13 cellular contexts compared by ENCODE assay signal in genomic region chr5:169350016-169350415, GRCh38. TPM values are rescaled to one million over a fixed set of nuclear protein-coding genes. Genes with fewer than 3 reads are reported as not detected.
A peak's percentile ranks its signal among the peaks of the same experiment; 100 is the strongest.
DNase-seq lines count a peak whose midpoint lies in the region; ATAC-seq, FAIRE-seq and TF ChIP-seq lines count a peak whose summit lies in the region.
"Had no signal": no experiment of that assay in that cellular context is flagged by ENCODE, and none has a peak within 500 bp of the region (broad histone marks: within the 10 kb centered on the region; RNA-seq: fewer than 3 reads in every experiment).

No MANE protein-coding gene starts in this region.

- H3K9me3 Mint-ChIP-seq in naive thymus-derived CD4-positive, alpha-beta T cell: no peaks in the 10 kb centered on the region
- H3K9me3 Mint-ChIP-seq in activated CD8-positive, alpha-beta T cell treated with anti-CD3 and anti-CD28 coated beads, Interleukin-2, amount 10 ng/mL, durations not matched to agents 7 days and 5 days (ENCODE audit: insufficient read depth): no peaks in the 10 kb centered on the region
- H3K9me3 Mint-ChIP-seq: activated T-cell treated with anti-CD3 and anti-CD28 coated beads, Interleukin-2, amount 50 U/mL, for 72 hours had no signal

- peaks cover 4 to 38% (median 21%) of the 10 kb centered on the region in 5 donors for H3K27me3 Mint-ChIP-seq in naive thymus-derived CD4-positive, alpha-beta T cell
- no peaks in the 10 kb centered on the region for H3K27me3 Mint-ChIP-seq in activated CD8-positive, alpha-beta T cell treated with anti-CD3 and anti-CD28 coated beads, Interleukin-2, amount 10 ng/mL, durations not matched to agents 7 days and 5 days (ENCODE audit: low read depth)

- intact Hi-C loops in left ventricle myocardium inferior (cut with micrococcal nuclease): no loop called here
- intact Hi-C loops in naive thymus-derived CD4-positive, alpha-beta T cell (cut with micrococcal nuclease): no loop called here

- H3K4me3 Mint-ChIP-seq in naive thymus-derived CD4-positive, alpha-beta T cell: no peak overlapping the region
- H3K4me3 Mint-ChIP-seq in activated CD8-positive, alpha-beta T cell treated with anti-CD3 and anti-CD28 coated beads, Interleukin-2, amount 10 ng/mL, durations not matched to agents 7 days and 5 days: no peak overlapping the region
- H3K4me3 Mint-ChIP-seq: activated T-cell treated with anti-CD3 and anti-CD28 coated beads, Interleukin-2, amount 50 U/mL, for 72 hours had no signal

- H3K27me3 ChIP-seq in left ventricle myocardium inferior (ENCODE audit: low read depth): peaks cover 78% of the 10 kb centered on the region
- no peaks in the 10 kb centered on the region for H3K27me3 ChIP-seq in naive thymus-derived CD4-positive, alpha-beta T cell (ENCODE audit: control insufficient read depth in 2 of 2, insufficient read depth in 2 of 2, low read length in 2 of 2)

- no peak for DNase-seq in GM18507 (ENCODE audit: extremely low spot score, insufficient read length, low read depth)
- peak; percentile 79 for DNase-seq in HS-5 (ENCODE audit: low read depth)
- peak; percentile 26 for DNase-seq in choroid plexus epithelial cell (ENCODE audit: low read depth)
- peak; percentile 96 for DNase-seq in renal cortical epithelial cell (ENCODE audit: low read depth)
- no peak for DNase-seq in T-helper 1 cell
- DNase-seq in left ventricle myocardium inferior: no peak
- DNase-seq in naive thymus-derived CD4-positive, alpha-beta T cell: no peak
- DNase-seq in activated CD8-positive, alpha-beta T cell treated with anti-CD3 and anti-CD28 coated beads, Interleukin-2, amount 10 ng/mL, durations not matched to agents 7 days and 5 days: no peak
- DNase-seq: activated T-cell treated with anti-CD3 and anti-CD28 coated beads, Interleukin-2, amount 50 U/mL, for 72 hours; DMS153; NCI-H1417 treated with DMSO at 0.1 percent for 48 hours; WERI-Rb-1 had no signal

- CTCF ChIA-PET in naive thymus-derived CD4-positive, alpha-beta T cell (lab: Charles Lee): no interaction called here
- CTCF ChIA-PET in activated CD8-positive, alpha-beta T cell treated with anti-CD3 and anti-CD28 coated beads, Interleukin-2, amount 10 ng/mL, durations not matched to agents 7 days and 5 days (lab: Charles Lee): no interaction called here

- peaks cover 18% of the 10 kb centered on the region for H3K4me1 ChIP-seq in left ventricle myocardium inferior
- H3K4me1 ChIP-seq in naive thymus-derived CD4-positive, alpha-beta T cell (ENCODE audit: control insufficient read depth in 2 of 2, insufficient read depth in 2 of 2, low read length in 2 of 2): no peaks in the 10 kb centered on the region

- peaks cover 0 to 1% (median 0%) of the 10 kb centered on the region in 7 donors for H3K4me1 Mint-ChIP-seq in naive thymus-derived CD4-positive, alpha-beta T cell
- H3K4me1 Mint-ChIP-seq in activated CD8-positive, alpha-beta T cell treated with anti-CD3 and anti-CD28 coated beads, Interleukin-2, amount 10 ng/mL, durations not matched to agents 7 days and 5 days (ENCODE audit: low read depth): no peaks in the 10 kb centered on the region

- H3K9me3 ChIP-seq in left ventricle myocardium inferior (replicated peaks): no peaks in the 10 kb centered on the region
- no peaks in the 10 kb centered on the region for H3K9me3 ChIP-seq in naive thymus-derived CD4-positive, alpha-beta T cell (ENCODE audit: control insufficient read depth in 2 of 3, low read length in 3 of 3)

- no peak overlapping the region for H3K27ac ChIP-seq in left ventricle myocardium inferior (replicated peaks)
- no peak overlapping the region for H3K27ac ChIP-seq in naive thymus-derived CD4-positive, alpha-beta T cell (ENCODE audit: low read depth, low read length)
- H3K27ac ChIP-seq: WERI-Rb-1 had no signal

- TF ChIP-seq CTCF in choroid plexus epithelial cell (conservative IDR thresholded peaks at IDR 0.05; ENCODE audit: low read depth, low read length): no peak
- TF ChIP-seq CTCF in left ventricle myocardium inferior (IDR thresholded peaks at IDR 0.05; ENCODE audit: borderline replicate concordance): no peak

- POLR2A ChIA-PET in naive thymus-derived CD4-positive, alpha-beta T cell (lab: Charles Lee): no interaction called here
- POLR2A ChIA-PET in activated CD8-positive, alpha-beta T cell treated with anti-CD3 and anti-CD28 coated beads, Interleukin-2, amount 10 ng/mL, durations not matched to agents 7 days and 5 days (lab: Charles Lee): no interaction called here

- FAIRE-seq in GM18507 (lab: Jason Lieb, UNC): peak; percentile 5

- H3K4me3 ChIP-seq in choroid plexus epithelial cell (ENCODE audit: low read depth, low read length) (no peak overlapping the region), left ventricle myocardium inferior (no peak overlapping the region)
- no peak overlapping the region for H3K4me3 ChIP-seq in naive thymus-derived CD4-positive, alpha-beta T cell (ENCODE audit: low read length)
- H3K4me3 ChIP-seq: skin epidermis had no signal

- H3K36me3 ChIP-seq in left ventricle myocardium inferior: no peaks in the 10 kb centered on the region
- no peaks in the 10 kb centered on the region for H3K36me3 ChIP-seq in naive thymus-derived CD4-positive, alpha-beta T cell (ENCODE audit: control insufficient read depth in 2 of 3, insufficient read depth in 3 of 3, low read length in 3 of 3)
- H3K36me3 ChIP-seq: WERI-Rb-1 had no signal

- no peak overlapping the region for H3K27ac Mint-ChIP-seq in naive thymus-derived CD4-positive, alpha-beta T cell
- H3K27ac Mint-ChIP-seq in activated CD8-positive, alpha-beta T cell treated with anti-CD3 and anti-CD28 coated beads, Interleukin-2, amount 10 ng/mL, durations not matched to agents 7 days and 5 days: no peak overlapping the region
- H3K27ac Mint-ChIP-seq: activated T-cell treated with anti-CD3 and anti-CD28 coated beads, Interleukin-2, amount 50 U/mL, for 72 hours had no signal

- no peaks in the 10 kb centered on the region for H3K36me3 Mint-ChIP-seq in naive thymus-derived CD4-positive, alpha-beta T cell
- H3K36me3 Mint-ChIP-seq in activated CD8-positive, alpha-beta T cell treated with anti-CD3 and anti-CD28 coated beads, Interleukin-2, amount 10 ng/mL, durations not matched to agents 7 days and 5 days (ENCODE audit: low read depth): no peaks in the 10 kb centered on the region

- ATAC-seq in naive thymus-derived CD4-positive, alpha-beta T cell: no peak
- no peak for ATAC-seq in activated CD8-positive, alpha-beta T cell treated with anti-CD3 and anti-CD28 coated beads, Interleukin-2, amount 10 ng/mL, durations not matched to agents 7 days and 5 days
- ATAC-seq: activated T-cell treated with anti-CD3 and anti-CD28 coated beads, Interleukin-2, amount 50 U/mL, for 72 hours had no signal

RNA-seq across cellular contexts. Expression of gene SLIT3, which starts 49.1 kb away (rescaled TPM):
- total RNA-seq in renal cortical epithelial cell: 0.69 and 3.3 TPM in 2 replicates
- 22.7 TPM for total RNA-seq in left ventricle myocardium inferior
- under 1 TPM in 1 of 5 experiments, not detected in 4; 0.34 TPM for total RNA-seq in naive thymus-derived CD4-positive, alpha-beta T cell
- polyA plus RNA-seq in naive thymus-derived CD4-positive, alpha-beta T cell: not detected
- total RNA-seq in activated CD8-positive, alpha-beta T cell treated with anti-CD3 and anti-CD28 coated beads, Interleukin-2, amount 10 ng/mL, durations not matched to agents 7 days and 5 days: not detected

Comparison
In these comparisons a context has a peak if more than half of its experiments do, and no peak if none do; other contexts are left out.
1. DNase-seq: peak in HS-5 (single experiment), choroid plexus epithelial cell (single experiment) and renal cortical epithelial cell (single experiment); none in GM18507 (single experiment), T-helper 1 cell (0 of 5), left ventricle myocardium inferior (single experiment), naive thymus-derived CD4-positive, alpha-beta T cell (0 of 9) and activated CD8-positive, alpha-beta T cell treated with anti-CD3 and anti-CD28 coated beads, Interleukin-2, amount 10 ng/mL, durations not matched to agents 7 days and 5 days (single experiment).